11 cellular contexts compared by ENCODE assay signal in the genomic region with DNA sequence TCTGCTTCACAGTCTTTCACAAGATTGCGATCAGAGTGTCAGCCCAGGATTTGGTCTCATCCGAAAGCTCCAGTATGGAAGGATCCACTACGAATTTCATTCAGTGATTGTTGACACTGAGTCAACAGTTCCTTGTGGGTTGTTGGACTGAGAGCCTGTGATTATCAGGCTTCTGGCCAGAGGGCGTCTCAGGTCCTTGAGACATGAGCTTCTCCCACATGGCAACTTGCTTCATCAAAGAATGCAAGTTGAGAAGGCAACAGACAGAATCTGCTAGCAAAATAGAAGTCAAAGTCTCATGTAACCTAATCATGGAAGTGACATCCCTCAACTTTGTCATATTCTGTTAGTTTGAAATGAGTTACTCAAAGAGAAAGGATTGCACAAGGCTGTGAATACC. TPM values are rescaled to one million over a fixed set of nuclear protein-coding genes. Genes with fewer than 3 reads are reported as not detected.
"Had no signal": no experiment of that assay in that cellular context is flagged by ENCODE, and none has a peak within 500 bp of the region (broad histone marks: within the 10 kb centered on the region; RNA-seq: fewer than 3 reads in every experiment).

No MANE protein-coding gene starts in this region.

- H3K27ac ChIP-seq: HL-60 had no signal

- H3K4me3 ChIP-seq: GM23338, K562 had no signal

- FAIRE-seq: H1, H54, HepG2, K562 had no signal

- ATAC-seq: GM23338, HepG2, K562 had no signal

- DNase-seq: H9, HCEC 1CT, IMR-90, KG1 had no signal

RNA-seq across cellular contexts. Expression of a gene that starts 40.5 kb away (rescaled TPM):
- total RNA-seq: HT1080, IMR-90 had no signal
- polyA plus RNA-seq: IMR-90 had no signal

RNA-seq across cellular contexts. Expression of a gene that starts 58.2 kb away (rescaled TPM):
- total RNA-seq: GM23338, H1, H9, HepG2, HT1080, IMR-90, K562 had no signal
- polyA plus RNA-seq: GM23338, H1, HepG2, IMR-90, K562 had no signal
